In the genomic region with DNA sequence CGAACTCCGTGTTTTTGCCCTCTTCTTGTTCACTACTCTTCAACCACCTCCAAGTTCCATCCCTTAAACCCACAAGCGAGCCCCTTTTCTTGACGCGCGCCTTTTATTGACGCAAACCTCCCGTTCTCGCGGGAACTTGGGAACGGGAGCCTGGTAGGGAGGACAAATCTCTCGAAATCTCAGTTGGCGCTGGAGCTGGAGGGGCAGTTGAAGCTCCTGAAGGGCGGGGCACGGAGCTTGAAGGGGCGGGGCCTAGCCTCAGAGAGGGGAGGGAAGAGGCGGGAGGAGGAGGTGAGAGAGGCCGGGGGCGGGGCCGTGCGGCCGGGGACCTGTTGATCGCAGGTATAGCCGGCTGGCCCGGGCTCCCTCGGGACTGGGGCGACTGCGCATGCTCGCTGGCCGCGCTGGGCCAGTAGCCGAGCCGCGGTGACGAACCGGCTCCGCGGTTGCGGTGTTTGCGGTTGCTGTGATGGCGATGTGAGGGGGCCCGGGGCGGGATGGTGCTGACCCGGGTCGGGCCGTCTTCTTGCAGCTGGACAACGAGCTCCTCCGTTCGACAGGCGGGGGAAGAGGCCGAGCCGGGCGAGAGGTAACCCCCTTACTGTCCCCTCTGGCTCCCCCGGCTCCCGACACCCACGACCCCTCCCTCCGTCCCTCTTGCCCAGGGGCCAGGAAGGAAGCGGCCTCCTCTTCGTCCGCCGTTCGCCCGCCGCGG, we compare ENCODE assay signal across 1 cellular context.
TF ChIP-seq lines count a peak whose summit lies in the region.

A gene (plus strand): TSS at position 395 of the 715 bp plus-strand sequence. CDS start 14,835 bp downstream, outside the sequence.

TF ChIP-seq in GM12878, 131 proteins besides CTCF, POLR2A, EP300 and RAD21 (continued from another document and continues in another):
- TF ChIP-seq, protein P1, sequence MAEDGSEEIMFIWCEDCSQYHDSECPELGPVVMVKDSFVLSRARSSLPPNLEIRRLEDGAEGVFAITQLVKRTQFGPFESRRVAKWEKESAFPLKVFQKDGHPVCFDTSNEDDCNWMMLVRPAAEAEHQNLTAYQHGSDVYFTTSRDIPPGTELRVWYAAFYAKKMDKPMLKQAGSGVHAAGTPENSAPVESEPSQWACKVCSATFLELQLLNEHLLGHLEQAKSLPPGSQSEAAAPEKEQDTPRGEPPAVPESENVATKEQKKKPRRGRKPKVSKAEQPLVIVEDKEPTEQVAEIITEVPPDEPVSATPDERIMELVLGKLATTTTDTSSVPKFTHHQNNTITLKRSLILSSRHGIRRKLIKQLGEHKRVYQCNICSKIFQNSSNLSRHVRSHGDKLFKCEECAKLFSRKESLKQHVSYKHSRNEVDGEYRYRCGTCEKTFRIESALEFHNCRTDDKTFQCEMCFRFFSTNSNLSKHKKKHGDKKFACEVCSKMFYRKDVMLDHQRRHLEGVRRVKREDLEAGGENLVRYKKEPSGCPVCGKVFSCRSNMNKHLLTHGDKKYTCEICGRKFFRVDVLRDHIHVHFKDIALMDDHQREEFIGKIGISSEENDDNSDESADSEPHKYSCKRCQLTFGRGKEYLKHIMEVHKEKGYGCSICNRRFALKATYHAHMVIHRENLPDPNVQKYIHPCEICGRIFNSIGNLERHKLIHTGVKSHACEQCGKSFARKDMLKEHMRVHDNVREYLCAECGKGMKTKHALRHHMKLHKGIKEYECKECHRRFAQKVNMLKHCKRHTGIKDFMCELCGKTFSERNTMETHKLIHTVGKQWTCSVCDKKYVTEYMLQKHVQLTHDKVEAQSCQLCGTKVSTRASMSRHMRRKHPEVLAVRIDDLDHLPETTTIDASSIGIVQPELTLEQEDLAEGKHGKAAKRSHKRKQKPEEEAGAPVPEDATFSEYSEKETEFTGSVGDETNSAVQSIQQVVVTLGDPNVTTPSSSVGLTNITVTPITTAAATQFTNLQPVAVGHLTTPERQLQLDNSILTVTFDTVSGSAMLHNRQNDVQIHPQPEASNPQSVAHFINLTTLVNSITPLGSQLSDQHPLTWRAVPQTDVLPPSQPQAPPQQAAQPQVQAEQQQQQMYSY (CRISPR knock-in tag; IDR thresholded peaks at IDR 0.05) = no peak
- TF ChIP-seq, protein P2, sequence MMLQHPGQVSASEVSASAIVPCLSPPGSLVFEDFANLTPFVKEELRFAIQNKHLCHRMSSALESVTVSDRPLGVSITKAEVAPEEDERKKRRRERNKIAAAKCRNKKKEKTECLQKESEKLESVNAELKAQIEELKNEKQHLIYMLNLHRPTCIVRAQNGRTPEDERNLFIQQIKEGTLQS (IDR thresholded peaks at IDR 0.05; ENCODE audit: borderline replicate concordance, extremely low read depth, low read depth, low read length) = no peak
- TF ChIP-seq YY1 (IDR thresholded peaks at IDR 0.05; ENCODE audit: low read depth, low read length) = peak; percentile 77
- TF ChIP-seq, protein P3, sequence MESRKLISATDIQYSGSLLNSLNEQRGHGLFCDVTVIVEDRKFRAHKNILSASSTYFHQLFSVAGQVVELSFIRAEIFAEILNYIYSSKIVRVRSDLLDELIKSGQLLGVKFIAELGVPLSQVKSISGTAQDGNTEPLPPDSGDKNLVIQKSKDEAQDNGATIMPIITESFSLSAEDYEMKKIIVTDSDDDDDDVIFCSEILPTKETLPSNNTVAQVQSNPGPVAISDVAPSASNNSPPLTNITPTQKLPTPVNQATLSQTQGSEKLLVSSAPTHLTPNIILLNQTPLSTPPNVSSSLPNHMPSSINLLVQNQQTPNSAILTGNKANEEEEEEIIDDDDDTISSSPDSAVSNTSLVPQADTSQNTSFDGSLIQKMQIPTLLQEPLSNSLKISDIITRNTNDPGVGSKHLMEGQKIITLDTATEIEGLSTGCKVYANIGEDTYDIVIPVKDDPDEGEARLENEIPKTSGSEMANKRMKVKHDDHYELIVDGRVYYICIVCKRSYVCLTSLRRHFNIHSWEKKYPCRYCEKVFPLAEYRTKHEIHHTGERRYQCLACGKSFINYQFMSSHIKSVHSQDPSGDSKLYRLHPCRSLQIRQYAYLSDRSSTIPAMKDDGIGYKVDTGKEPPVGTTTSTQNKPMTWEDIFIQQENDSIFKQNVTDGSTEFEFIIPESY (IDR thresholded peaks at IDR 0.05) = no peak
- TF ChIP-seq, protein P4, sequence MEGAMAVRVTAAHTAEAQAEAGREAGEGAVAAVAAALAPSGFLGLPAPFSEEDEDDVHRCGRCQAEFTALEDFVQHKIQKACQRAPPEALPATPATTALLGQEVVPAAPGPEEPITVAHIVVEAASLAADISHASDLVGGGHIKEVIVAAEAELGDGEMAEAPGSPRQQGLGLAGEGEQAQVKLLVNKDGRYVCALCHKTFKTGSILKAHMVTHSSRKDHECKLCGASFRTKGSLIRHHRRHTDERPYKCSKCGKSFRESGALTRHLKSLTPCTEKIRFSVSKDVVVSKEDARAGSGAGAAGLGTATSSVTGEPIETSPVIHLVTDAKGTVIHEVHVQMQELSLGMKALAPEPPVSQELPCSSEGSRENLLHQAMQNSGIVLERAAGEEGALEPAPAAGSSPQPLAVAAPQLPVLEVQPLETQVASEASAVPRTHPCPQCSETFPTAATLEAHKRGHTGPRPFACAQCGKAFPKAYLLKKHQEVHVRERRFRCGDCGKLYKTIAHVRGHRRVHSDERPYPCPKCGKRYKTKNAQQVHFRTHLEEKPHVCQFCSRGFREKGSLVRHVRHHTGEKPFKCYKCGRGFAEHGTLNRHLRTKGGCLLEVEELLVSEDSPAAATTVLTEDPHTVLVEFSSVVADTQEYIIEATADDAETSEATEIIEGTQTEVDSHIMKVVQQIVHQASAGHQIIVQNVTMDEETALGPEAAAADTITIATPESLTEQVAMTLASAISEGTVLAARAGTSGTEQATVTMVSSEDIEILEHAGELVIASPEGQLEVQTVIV (IDR thresholded peaks at IDR 0.05; ENCODE audit: borderline replicate concordance, partially characterized antibody) = no peak
- TF ChIP-seq NFXL1 (IDR thresholded peaks at IDR 0.05; ENCODE audit: borderline replicate concordance) = no peak
- peak; percentile 31 for TF ChIP-seq SP1 (IDR thresholded peaks at IDR 0.05; ENCODE audit: low read depth, low read length)
- TF ChIP-seq, protein P5, sequence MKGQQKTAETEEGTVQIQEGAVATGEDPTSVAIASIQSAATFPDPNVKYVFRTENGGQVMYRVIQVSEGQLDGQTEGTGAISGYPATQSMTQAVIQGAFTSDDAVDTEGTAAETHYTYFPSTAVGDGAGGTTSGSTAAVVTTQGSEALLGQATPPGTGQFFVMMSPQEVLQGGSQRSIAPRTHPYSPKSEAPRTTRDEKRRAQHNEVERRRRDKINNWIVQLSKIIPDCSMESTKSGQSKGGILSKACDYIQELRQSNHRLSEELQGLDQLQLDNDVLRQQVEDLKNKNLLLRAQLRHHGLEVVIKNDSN (IDR thresholded peaks at IDR 0.05; ENCODE audit: borderline replicate concordance, extremely low read length, insufficient read depth, low read depth, low read length) = no peak
- no peak for TF ChIP-seq ZBED1 (IDR thresholded peaks at IDR 0.05; ENCODE audit: borderline replicate concordance)
- TF ChIP-seq MEF2A (IDR thresholded peaks at IDR 0.05; ENCODE audit: insufficient read depth, low read depth, low read length) = 0 out of 2 replicates have a peak, but pooled peaks have one; percentile 57
- TF ChIP-seq EZH2 (IDR thresholded peaks at IDR 0.05; ENCODE audit: borderline replicate concordance, control insufficient read depth, low read depth, low read length) = no peak
- no peak; a peak in 1 of 4 replicates for TF ChIP-seq BHLHE40 (IDR thresholded peaks at IDR 0.05; ENCODE audit: borderline replicate concordance in 1 of 2, low read depth in 2 of 2, low read length in 1 of 2)
- TF ChIP-seq STAT1 (conservative IDR thresholded peaks at IDR 0.05) = no peak
- TF ChIP-seq GATAD2B (conservative IDR thresholded peaks at IDR 0.05; ENCODE audit: low read depth) = peak; percentile 95
- TF ChIP-seq, protein P6, sequence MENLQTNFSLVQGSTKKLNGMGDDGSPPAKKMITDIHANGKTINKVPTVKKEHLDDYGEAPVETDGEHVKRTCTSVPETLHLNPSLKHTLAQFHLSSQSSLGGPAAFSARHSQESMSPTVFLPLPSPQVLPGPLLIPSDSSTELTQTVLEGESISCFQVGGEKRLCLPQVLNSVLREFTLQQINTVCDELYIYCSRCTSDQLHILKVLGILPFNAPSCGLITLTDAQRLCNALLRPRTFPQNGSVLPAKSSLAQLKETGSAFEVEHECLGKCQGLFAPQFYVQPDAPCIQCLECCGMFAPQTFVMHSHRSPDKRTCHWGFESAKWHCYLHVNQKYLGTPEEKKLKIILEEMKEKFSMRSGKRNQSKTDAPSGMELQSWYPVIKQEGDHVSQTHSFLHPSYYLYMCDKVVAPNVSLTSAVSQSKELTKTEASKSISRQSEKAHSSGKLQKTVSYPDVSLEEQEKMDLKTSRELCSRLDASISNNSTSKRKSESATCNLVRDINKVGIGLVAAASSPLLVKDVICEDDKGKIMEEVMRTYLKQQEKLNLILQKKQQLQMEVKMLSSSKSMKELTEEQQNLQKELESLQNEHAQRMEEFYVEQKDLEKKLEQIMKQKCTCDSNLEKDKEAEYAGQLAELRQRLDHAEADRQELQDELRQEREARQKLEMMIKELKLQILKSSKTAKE (IDR thresholded peaks at IDR 0.05; ENCODE audit: low read depth, poor library complexity, severe bottlenecking) = no peak
- no peak for TF ChIP-seq CEBPB (IDR thresholded peaks at IDR 0.05; ENCODE audit: borderline replicate concordance in 1 of 2, low read depth in 2 of 2, low read length in 2 of 2)
- TF ChIP-seq NR2F1 (conservative IDR thresholded peaks at IDR 0.05) = peak; percentile 76
- no peak for TF ChIP-seq CBX3 (IDR thresholded peaks at IDR 0.05; ENCODE audit: borderline replicate concordance, low read depth)
- TF ChIP-seq, protein P7, sequence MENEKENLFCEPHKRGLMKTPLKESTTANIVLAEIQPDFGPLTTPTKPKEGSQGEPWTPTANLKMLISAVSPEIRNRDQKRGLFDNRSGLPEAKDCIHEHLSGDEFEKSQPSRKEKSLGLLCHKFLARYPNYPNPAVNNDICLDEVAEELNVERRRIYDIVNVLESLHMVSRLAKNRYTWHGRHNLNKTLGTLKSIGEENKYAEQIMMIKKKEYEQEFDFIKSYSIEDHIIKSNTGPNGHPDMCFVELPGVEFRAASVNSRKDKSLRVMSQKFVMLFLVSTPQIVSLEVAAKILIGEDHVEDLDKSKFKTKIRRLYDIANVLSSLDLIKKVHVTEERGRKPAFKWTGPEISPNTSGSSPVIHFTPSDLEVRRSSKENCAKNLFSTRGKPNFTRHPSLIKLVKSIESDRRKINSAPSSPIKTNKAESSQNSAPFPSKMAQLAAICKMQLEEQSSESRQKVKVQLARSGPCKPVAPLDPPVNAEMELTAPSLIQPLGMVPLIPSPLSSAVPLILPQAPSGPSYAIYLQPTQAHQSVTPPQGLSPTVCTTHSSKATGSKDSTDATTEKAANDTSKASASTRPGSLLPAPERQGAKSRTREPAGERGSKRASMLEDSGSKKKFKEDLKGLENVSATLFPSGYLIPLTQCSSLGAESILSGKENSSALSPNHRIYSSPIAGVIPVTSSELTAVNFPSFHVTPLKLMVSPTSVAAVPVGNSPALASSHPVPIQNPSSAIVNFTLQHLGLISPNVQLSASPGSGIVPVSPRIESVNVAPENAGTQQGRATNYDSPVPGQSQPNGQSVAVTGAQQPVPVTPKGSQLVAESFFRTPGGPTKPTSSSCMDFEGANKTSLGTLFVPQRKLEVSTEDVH (IDR thresholded peaks at IDR 0.05; ENCODE audit: low read depth, partially characterized antibody) = no peak
- TF ChIP-seq, protein P8, sequence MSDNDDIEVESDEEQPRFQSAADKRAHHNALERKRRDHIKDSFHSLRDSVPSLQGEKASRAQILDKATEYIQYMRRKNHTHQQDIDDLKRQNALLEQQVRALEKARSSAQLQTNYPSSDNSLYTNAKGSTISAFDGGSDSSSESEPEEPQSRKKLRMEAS (IDR thresholded peaks at IDR 0.05; ENCODE audit: low read depth, low read length) = peak; percentile 20; the same call in 1 of the 2 replicates
- no peak for TF ChIP-seq FOXK2 (IDR thresholded peaks at IDR 0.05)
- TF ChIP-seq, protein P9, sequence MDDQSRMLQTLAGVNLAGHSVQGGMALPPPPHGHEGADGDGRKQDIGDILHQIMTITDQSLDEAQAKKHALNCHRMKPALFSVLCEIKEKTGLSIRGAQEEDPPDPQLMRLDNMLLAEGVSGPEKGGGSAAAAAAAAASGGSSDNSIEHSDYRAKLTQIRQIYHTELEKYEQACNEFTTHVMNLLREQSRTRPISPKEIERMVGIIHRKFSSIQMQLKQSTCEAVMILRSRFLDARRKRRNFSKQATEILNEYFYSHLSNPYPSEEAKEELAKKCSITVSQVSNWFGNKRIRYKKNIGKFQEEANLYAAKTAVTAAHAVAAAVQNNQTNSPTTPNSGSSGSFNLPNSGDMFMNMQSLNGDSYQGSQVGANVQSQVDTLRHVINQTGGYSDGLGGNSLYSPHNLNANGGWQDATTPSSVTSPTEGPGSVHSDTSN (IDR thresholded peaks at IDR 0.05; ENCODE audit: insufficient replicate concordance, low read depth, low read length) = no peak
- TF ChIP-seq, protein P10, sequence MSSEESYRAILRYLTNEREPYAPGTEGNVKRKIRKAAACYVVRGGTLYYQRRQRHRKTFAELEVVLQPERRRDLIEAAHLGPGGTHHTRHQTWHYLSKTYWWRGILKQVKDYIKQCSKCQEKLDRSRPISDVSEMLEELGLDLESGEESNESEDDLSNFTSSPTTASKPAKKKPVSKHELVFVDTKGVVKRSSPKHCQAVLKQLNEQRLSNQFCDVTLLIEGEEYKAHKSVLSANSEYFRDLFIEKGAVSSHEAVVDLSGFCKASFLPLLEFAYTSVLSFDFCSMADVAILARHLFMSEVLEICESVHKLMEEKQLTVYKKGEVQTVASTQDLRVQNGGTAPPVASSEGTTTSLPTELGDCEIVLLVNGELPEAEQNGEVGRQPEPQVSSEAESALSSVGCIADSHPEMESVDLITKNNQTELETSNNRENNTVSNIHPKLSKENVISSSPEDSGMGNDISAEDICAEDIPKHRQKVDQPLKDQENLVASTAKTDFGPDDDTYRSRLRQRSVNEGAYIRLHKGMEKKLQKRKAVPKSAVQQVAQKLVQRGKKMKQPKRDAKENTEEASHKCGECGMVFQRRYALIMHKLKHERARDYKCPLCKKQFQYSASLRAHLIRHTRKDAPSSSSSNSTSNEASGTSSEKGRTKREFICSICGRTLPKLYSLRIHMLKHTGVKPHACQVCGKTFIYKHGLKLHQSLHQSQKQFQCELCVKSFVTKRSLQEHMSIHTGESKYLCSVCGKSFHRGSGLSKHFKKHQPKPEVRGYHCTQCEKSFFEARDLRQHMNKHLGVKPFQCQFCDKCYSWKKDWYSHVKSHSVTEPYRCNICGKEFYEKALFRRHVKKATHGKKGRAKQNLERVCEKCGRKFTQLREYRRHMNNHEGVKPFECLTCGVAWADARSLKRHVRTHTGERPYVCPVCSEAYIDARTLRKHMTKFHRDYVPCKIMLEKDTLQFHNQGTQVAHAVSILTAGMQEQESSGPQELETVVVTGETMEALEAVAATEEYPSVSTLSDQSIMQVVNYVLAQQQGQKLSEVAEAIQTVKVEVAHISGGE (CRISPR knock-in tag; IDR thresholded peaks at IDR 0.05) = no peak
- peak; percentile 89 for TF ChIP-seq DPF2 (IDR thresholded peaks at IDR 0.05)
- TF ChIP-seq TCF12 (IDR thresholded peaks at IDR 0.05; ENCODE audit: low read depth, low read length) = 0 out of 2 replicates have a peak, but pooled peaks have one; percentile 1
- TF ChIP-seq BRCA1 (IDR thresholded peaks at IDR 0.05; ENCODE audit: low read depth, low read length) = peak; percentile 94
- TF ChIP-seq IKZF2 (IDR thresholded peaks at IDR 0.05) = no peak
- TF ChIP-seq PML (IDR thresholded peaks at IDR 0.05; ENCODE audit: low read length) = peak; percentile 97
- TF ChIP-seq FOXM1 (IDR thresholded peaks at IDR 0.05; ENCODE audit: low read depth, low read length) = no peak; the same call in 1 of the 2 replicates
